Comparison of ENCODE assay signal across 8 cellular contexts in genomic region chr3:148309390-148310035, GRCh38.
DNase-seq lines count a peak whose midpoint lies in the region; ATAC-seq and TF ChIP-seq lines count a peak whose summit lies in the region.

No MANE protein-coding gene starts in this region.

- no peak overlapping the region for H3K27ac ChIP-seq in naive thymus-derived CD4-positive, alpha-beta T cell (ENCODE audit: low read depth, low read length)

- no peak overlapping the region for H3K27ac Mint-ChIP-seq in Calu3 (ENCODE audit: unreplicated experiment)
- no peak overlapping the region for H3K27ac Mint-ChIP-seq in naive thymus-derived CD4-positive, alpha-beta T cell

- H3K4me1 ChIP-seq in naive thymus-derived CD4-positive, alpha-beta T cell (ENCODE audit: control insufficient read depth in 2 of 2, insufficient read depth in 2 of 2, low read length in 2 of 2): no peaks in the 10 kb centered on the region

- no peaks in the 10 kb centered on the region for H3K9me3 Mint-ChIP-seq in Calu3 (ENCODE audit: low read depth, unreplicated experiment)
- H3K9me3 Mint-ChIP-seq in naive thymus-derived CD4-positive, alpha-beta T cell: peaks cover 0 to 3% (median 0%) of the 10 kb centered on the region in 11 donors

- no peak overlapping the region for H3K4me3 ChIP-seq in cardiac fibroblast (replicated peaks in 1 of 2; ENCODE audit: low read depth in 2 of 2, low read length in 2 of 2)
- no peak overlapping the region for H3K4me3 ChIP-seq in naive thymus-derived CD4-positive, alpha-beta T cell (ENCODE audit: low read length)

- peaks cover 7% of the 10 kb centered on the region for H3K4me1 Mint-ChIP-seq in Calu3 (ENCODE audit: low read depth, unreplicated experiment)
- H3K4me1 Mint-ChIP-seq in naive thymus-derived CD4-positive, alpha-beta T cell: no peaks in the 10 kb centered on the region

- H3K27me3 Mint-ChIP-seq in Calu3 (ENCODE audit: unreplicated experiment): no peaks in the 10 kb centered on the region
- no peaks in the 10 kb centered on the region for H3K27me3 Mint-ChIP-seq in naive thymus-derived CD4-positive, alpha-beta T cell

- BruUV-seq in Calu3 (replicated peaks; lab: Mats Ljungman, UMichigan): no TSS peak

- H3K27me3 ChIP-seq in naive thymus-derived CD4-positive, alpha-beta T cell (ENCODE audit: control insufficient read depth in 2 of 2, insufficient read depth in 2 of 2, low read length in 2 of 2): no peaks in the 10 kb centered on the region

- POLR2A ChIA-PET in naive thymus-derived CD4-positive, alpha-beta T cell (lab: Charles Lee): no interaction called here

- TF ChIP-seq CTCF in Calu3 (IDR thresholded peaks at IDR 0.05; ENCODE audit: unreplicated experiment) (peak; percentile 64), cardiac fibroblast (IDR thresholded peaks at IDR 0.05; ENCODE audit: low read depth, low read length) (peak; percentile 85)

- ATAC-seq in GM18870 (IDR thresholded peaks at IDR 0.05; ENCODE audit: unreplicated experiment) (peak; percentile 81), HG02981 (IDR thresholded peaks at IDR 0.05; ENCODE audit: unreplicated experiment) (peak; percentile 81)
- ATAC-seq in naive thymus-derived CD4-positive, alpha-beta T cell: peak; percentile 36

- intact Hi-C loops in Calu3 (cut with micrococcal nuclease; ENCODE audit: unreplicated experiment): loop anchor here (1.0 kb wide), 2 partner anchors 9 to 57 kb away; no protein-coding TSS in a partner anchor
- intact Hi-C loops in naive thymus-derived CD4-positive, alpha-beta T cell (cut with micrococcal nuclease): loop anchor here in 1 of 2 donors (2.0 kb wide), 1 partner anchor 633 kb away; no protein-coding TSS in a partner anchor

- no peaks in the 10 kb centered on the region for H3K36me3 Mint-ChIP-seq in Calu3 (ENCODE audit: insufficient read depth, unreplicated experiment)
- no peaks in the 10 kb centered on the region for H3K36me3 Mint-ChIP-seq in naive thymus-derived CD4-positive, alpha-beta T cell

- H3K9me3 ChIP-seq in naive thymus-derived CD4-positive, alpha-beta T cell (ENCODE audit: control insufficient read depth in 2 of 3, low read length in 3 of 3): no peaks in the 10 kb centered on the region

- no peak overlapping the region for H3K4me3 Mint-ChIP-seq in Calu3 (ENCODE audit: low read depth, unreplicated experiment)
- no peak overlapping the region for H3K4me3 Mint-ChIP-seq in naive thymus-derived CD4-positive, alpha-beta T cell

- no peaks in the 10 kb centered on the region for H3K36me3 ChIP-seq in naive thymus-derived CD4-positive, alpha-beta T cell (ENCODE audit: control insufficient read depth in 2 of 3, insufficient read depth in 3 of 3, low read length in 3 of 3)

- DNase-seq in Calu3 (peak; percentile 68), NCI-H2029 (lab: John Stamatoyannopoulos, UW) (peak; percentile 27), cardiac fibroblast (ENCODE audit: low read depth in 2 of 2) (peak; percentile 53 to 72), hippocampal formation (lab: John Stamatoyannopoulos, UW) (no peak)
- no peak for DNase-seq in naive thymus-derived CD4-positive, alpha-beta T cell
- no peak for DNase-seq in activated effector memory CD4-positive, alpha-beta T cell treated with anti-CD3 and anti-CD28 coated beads, Interleukin-2, amount 50 U/mL, for 16 hours

- CTCF ChIA-PET in Calu3 (lab: Charles Lee): no interaction called here
- CTCF ChIA-PET in naive thymus-derived CD4-positive, alpha-beta T cell (lab: Charles Lee): no interaction called here

Comparison
In these comparisons a context has a peak if more than half of its experiments do, and no peak if none do; other contexts are left out.
1. DNase-seq: peak in Calu3 (single experiment), NCI-H2029 (single experiment) and cardiac fibroblast (2 of 2); none in naive thymus-derived CD4-positive, alpha-beta T cell (0 of 9), activated effector memory CD4-positive, alpha-beta T cell treated with anti-CD3 and anti-CD28 coated beads, Interleukin-2, amount 50 U/mL, for 16 hours (single experiment) and hippocampal formation (0 of 2).
2. Peak in every context shown above with its lines, with median percentiles within 50 percentile points of each other: ATAC-seq.